Comparison of ENCODE assay signal across 1 cellular context in the genomic region with DNA sequence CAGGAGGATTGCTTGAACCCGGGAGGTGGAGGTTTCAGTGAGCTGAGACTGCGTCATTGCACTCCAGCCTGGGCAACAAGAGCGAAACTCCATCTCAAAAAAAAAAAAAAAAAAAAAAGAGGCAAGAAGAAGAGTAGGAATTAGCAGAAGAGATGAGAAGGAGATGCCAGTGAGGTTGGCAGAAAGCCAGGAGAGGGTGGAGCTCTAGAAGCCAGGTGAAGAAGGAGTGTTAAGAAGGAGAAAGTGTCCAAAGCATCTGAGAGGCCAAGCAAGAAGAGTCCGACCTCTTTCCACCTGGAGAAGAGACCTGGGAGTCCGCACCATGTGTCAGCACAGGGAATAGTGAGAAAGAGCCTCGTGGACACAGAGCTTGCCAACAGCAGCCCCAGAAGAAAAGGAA.
TF ChIP-seq lines count a peak whose summit lies in the region.

No MANE protein-coding gene starts in this region.

TF ChIP-seq in endothelial cell of umbilical vein, 7 proteins besides CTCF, POLR2A, EP300 and RAD21:
- TF ChIP-seq FOS (IDR thresholded peaks at IDR 0.05; ENCODE audit: borderline replicate concordance, insufficient read depth, low read length) (no peak), EZH2 (IDR thresholded peaks at IDR 0.05; ENCODE audit: borderline replicate concordance, low read depth, low read length, severe bottlenecking) (no peak), POLR2AphosphoS5 (IDR thresholded peaks at IDR 0.05; ENCODE audit: insufficient read depth, low read depth, low read length) (no peak), GATA2 (IDR thresholded peaks at IDR 0.05; ENCODE audit: insufficient read depth, insufficient read length, low read depth, low read length) (no peak), JUN (IDR thresholded peaks at IDR 0.05; ENCODE audit: borderline replicate concordance, insufficient read depth, insufficient read length, low read depth) (no peak), MYC (IDR thresholded peaks at IDR 0.05; ENCODE audit: low read depth, low read length) (no peak)
- TF ChIP-seq, protein P1, sequence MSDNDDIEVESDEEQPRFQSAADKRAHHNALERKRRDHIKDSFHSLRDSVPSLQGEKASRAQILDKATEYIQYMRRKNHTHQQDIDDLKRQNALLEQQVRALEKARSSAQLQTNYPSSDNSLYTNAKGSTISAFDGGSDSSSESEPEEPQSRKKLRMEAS (IDR thresholded peaks at IDR 0.05; ENCODE audit: insufficient read depth, insufficient read length) = no peak
